In the genomic region with DNA sequence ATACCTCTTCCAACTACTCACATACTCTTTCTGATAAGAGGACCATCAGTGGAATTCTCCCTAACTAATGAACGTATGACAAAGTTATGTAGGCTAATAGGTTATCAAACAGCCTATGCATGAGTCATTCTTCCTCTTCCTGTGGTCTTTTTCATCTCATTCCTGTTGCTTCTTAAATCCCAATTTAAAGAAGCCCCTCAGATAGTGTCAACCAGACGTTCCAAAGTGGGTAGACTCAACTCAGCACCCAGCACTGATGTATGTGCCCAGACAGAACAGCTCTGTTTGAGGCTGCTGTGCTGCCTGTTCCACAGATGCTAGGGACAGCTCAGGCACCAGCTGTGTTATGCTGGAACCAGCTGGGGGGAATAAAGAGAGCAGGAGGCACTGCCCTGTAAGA, we compare ENCODE assay signal across 12 cellular contexts. TPM values are rescaled to one million over a fixed set of nuclear protein-coding genes. Genes with fewer than 3 reads are reported as not detected.
DNase-seq lines count a peak whose midpoint lies in the region; ATAC-seq and TF ChIP-seq lines count a peak whose summit lies in the region.
"Had no signal": no experiment of that assay in that cellular context is flagged by ENCODE, and none has a peak within 500 bp of the region (broad histone marks: within the 10 kb centered on the region; RNA-seq: fewer than 3 reads in every experiment).

No MANE protein-coding gene starts in this region.

- H3K4me3 ChIP-seq in tibial nerve, result no peak overlapping the region

- no peak for DNase-seq in activated naive CD8-positive, alpha-beta T cell treated with anti-CD3 and anti-CD28 coated beads for 36 hours
- no peak for DNase-seq in activated CD8-positive, alpha-beta T cell treated with anti-CD3 and anti-CD28 coated beads, Interleukin-2, amount 10 ng/mL, durations not matched to agents 7 days and 5 days
- DNase-seq in tibial nerve (ENCODE audit: low spot score in 2 of 2) (no peak), AG08395 (ENCODE audit: low spot score) (no peak)
- DNase-seq in stimulated activated naive B cell treated with anti-CD40 and anti-IgM and Interleukin-4, amounts not matched to agents 10 μg/mL and 1 μg/mL and 100 μg/mL, for 72 hours, result no peak
- DNase-seq: BE2C, cortex of kidney, NCI-H1930, SIG-M5 had no signal

- peaks cover 4% of the 10 kb centered on the region for H3K9me3 Mint-ChIP-seq in activated naive CD8-positive, alpha-beta T cell (ENCODE audit: low read depth)
- peaks cover 1% of the 10 kb centered on the region for H3K9me3 Mint-ChIP-seq in activated naive CD8-positive, alpha-beta T cell treated with anti-CD3 and anti-CD28 coated beads for 36 hours
- H3K9me3 Mint-ChIP-seq in activated CD8-positive, alpha-beta T cell treated with anti-CD3 and anti-CD28 coated beads, Interleukin-2, amount 10 ng/mL, durations not matched to agents 7 days and 5 days (ENCODE audit: insufficient read depth), result peaks cover 5% of the 10 kb centered on the region
- H3K9me3 Mint-ChIP-seq in stimulated activated naive B cell treated with anti-CD40 and anti-IgM and Interleukin-4, amounts not matched to agents 10 μg/mL and 1 μg/mL and 100 μg/mL, for 72 hours, result peaks cover 5 to 6% of the 10 kb centered on the region in 2 donors

- no peaks in the 10 kb centered on the region for H3K36me3 ChIP-seq in tibial nerve
- H3K36me3 ChIP-seq: BE2C had no signal

- peaks cover 4% of the 10 kb centered on the region for H3K36me3 Mint-ChIP-seq in activated naive CD8-positive, alpha-beta T cell
- H3K36me3 Mint-ChIP-seq in activated naive CD8-positive, alpha-beta T cell treated with anti-CD3 and anti-CD28 coated beads for 36 hours, result no peaks in the 10 kb centered on the region
- H3K36me3 Mint-ChIP-seq in activated CD8-positive, alpha-beta T cell treated with anti-CD3 and anti-CD28 coated beads, Interleukin-2, amount 10 ng/mL, durations not matched to agents 7 days and 5 days (ENCODE audit: low read depth), result peaks cover 19% of the 10 kb centered on the region
- H3K36me3 Mint-ChIP-seq in stimulated activated naive B cell treated with anti-CD40 and anti-IgM and Interleukin-4, amounts not matched to agents 10 μg/mL and 1 μg/mL and 100 μg/mL, for 72 hours, result peaks cover 0 to 3% of the 10 kb centered on the region in 2 donors

- TF ChIP-seq POLR2A in tibial nerve (IDR thresholded peaks at IDR 0.05), result no peak

- no peaks in the 10 kb centered on the region for H3K9me3 ChIP-seq in tibial nerve
- H3K9me3 ChIP-seq: BE2C had no signal

- no peaks in the 10 kb centered on the region for H3K27me3 ChIP-seq in tibial nerve
- H3K27me3 ChIP-seq: BE2C had no signal

- WGBS in tibial nerve, 2 donors, result 54 to 55% methylated on average over 2 of the region's 2 CpGs

- H3K27ac Mint-ChIP-seq in activated naive CD8-positive, alpha-beta T cell, result peak overlapping the region; percentile 18
- no peak overlapping the region for H3K27ac Mint-ChIP-seq in activated naive CD8-positive, alpha-beta T cell treated with anti-CD3 and anti-CD28 coated beads for 36 hours
- H3K27ac Mint-ChIP-seq in activated CD8-positive, alpha-beta T cell treated with anti-CD3 and anti-CD28 coated beads, Interleukin-2, amount 10 ng/mL, durations not matched to agents 7 days and 5 days, result peak overlapping the region; percentile 40
- H3K27ac Mint-ChIP-seq in stimulated activated naive B cell treated with anti-CD40 and anti-IgM and Interleukin-4, amounts not matched to agents 10 μg/mL and 1 μg/mL and 100 μg/mL, for 72 hours, result no peak overlapping the region

- CTCF ChIA-PET in activated CD8-positive, alpha-beta T cell treated with anti-CD3 and anti-CD28 coated beads, Interleukin-2, amount 10 ng/mL, durations not matched to agents 7 days and 5 days (lab: Charles Lee), result no interaction called here

- ATAC-seq in HG02840 (IDR thresholded peaks at IDR 0.05; ENCODE audit: low FRiP score, unreplicated experiment) (peak; percentile 27), HG02970 (IDR thresholded peaks at IDR 0.05; ENCODE audit: low FRiP score, unreplicated experiment) (no peak)
- peak; percentile 60 for ATAC-seq in activated CD8-positive, alpha-beta T cell treated with anti-CD3 and anti-CD28 coated beads, Interleukin-2, amount 10 ng/mL, durations not matched to agents 7 days and 5 days
- ATAC-seq in stimulated activated naive B cell treated with anti-CD40 and anti-IgM and Interleukin-4, amounts not matched to agents 10 μg/mL and 1 μg/mL and 100 μg/mL, for 72 hours (replicated peaks), result no peak

- no peak for TF ChIP-seq EP300 in tibial nerve (IDR thresholded peaks at IDR 0.05)

- no peak overlapping the region for H3K4me3 Mint-ChIP-seq in activated naive CD8-positive, alpha-beta T cell
- no peak overlapping the region for H3K4me3 Mint-ChIP-seq in activated naive CD8-positive, alpha-beta T cell treated with anti-CD3 and anti-CD28 coated beads for 36 hours
- no peak overlapping the region for H3K4me3 Mint-ChIP-seq in activated CD8-positive, alpha-beta T cell treated with anti-CD3 and anti-CD28 coated beads, Interleukin-2, amount 10 ng/mL, durations not matched to agents 7 days and 5 days
- no peak overlapping the region for H3K4me3 Mint-ChIP-seq in stimulated activated naive B cell treated with anti-CD40 and anti-IgM and Interleukin-4, amounts not matched to agents 10 μg/mL and 1 μg/mL and 100 μg/mL, for 72 hours

- no peaks in the 10 kb centered on the region for H3K27me3 Mint-ChIP-seq in activated naive CD8-positive, alpha-beta T cell
- no peaks in the 10 kb centered on the region for H3K27me3 Mint-ChIP-seq in activated naive CD8-positive, alpha-beta T cell treated with anti-CD3 and anti-CD28 coated beads for 36 hours
- no peaks in the 10 kb centered on the region for H3K27me3 Mint-ChIP-seq in activated CD8-positive, alpha-beta T cell treated with anti-CD3 and anti-CD28 coated beads, Interleukin-2, amount 10 ng/mL, durations not matched to agents 7 days and 5 days (ENCODE audit: low read depth)
- H3K27me3 Mint-ChIP-seq in stimulated activated naive B cell treated with anti-CD40 and anti-IgM and Interleukin-4, amounts not matched to agents 10 μg/mL and 1 μg/mL and 100 μg/mL, for 72 hours, result no peaks in the 10 kb centered on the region

- POLR2A ChIA-PET in activated CD8-positive, alpha-beta T cell treated with anti-CD3 and anti-CD28 coated beads, Interleukin-2, amount 10 ng/mL, durations not matched to agents 7 days and 5 days (lab: Charles Lee), result interaction anchor here (0.6 kb wide), 1 partner anchor 66 kb away, joined by 5 read pairs; no protein-coding TSS in a partner anchor

- H3K4me1 Mint-ChIP-seq in activated naive CD8-positive, alpha-beta T cell (ENCODE audit: low read depth), result peaks cover 68% of the 10 kb centered on the region
- H3K4me1 Mint-ChIP-seq in activated naive CD8-positive, alpha-beta T cell treated with anti-CD3 and anti-CD28 coated beads for 36 hours, result peaks cover 33% of the 10 kb centered on the region
- H3K4me1 Mint-ChIP-seq in activated CD8-positive, alpha-beta T cell treated with anti-CD3 and anti-CD28 coated beads, Interleukin-2, amount 10 ng/mL, durations not matched to agents 7 days and 5 days (ENCODE audit: low read depth), result peaks cover 83% of the 10 kb centered on the region
- peaks cover 30 to 40% of the 10 kb centered on the region in 2 donors for H3K4me1 Mint-ChIP-seq in stimulated activated naive B cell treated with anti-CD40 and anti-IgM and Interleukin-4, amounts not matched to agents 10 μg/mL and 1 μg/mL and 100 μg/mL, for 72 hours

- no peak for TF ChIP-seq CTCF in tibial nerve (IDR thresholded peaks at IDR 0.05)

- H3K27ac ChIP-seq in tibial nerve, result no peak overlapping the region

- H3K4me1 ChIP-seq in tibial nerve, result no peaks in the 10 kb centered on the region
- H3K4me1 ChIP-seq: BE2C had no signal

RNA-seq across cellular contexts. Expression of a gene that starts 52.6 kb away (rescaled TPM):
- total RNA-seq in activated naive CD8-positive, alpha-beta T cell treated with anti-CD3 and anti-CD28 coated beads for 36 hours, result 10 to 100 TPM; 56.4 to 57.7 TPM
- total RNA-seq in activated CD8-positive, alpha-beta T cell treated with anti-CD3 and anti-CD28 coated beads, Interleukin-2, amount 10 ng/mL, durations not matched to agents 7 days and 5 days, result 100 to 1,000 TPM; 219 to 226 TPM
- 10 to 100 TPM; 21.3 to 38.5 (median 31.9) TPM for total RNA-seq in tibial nerve

Comparison
In these comparisons a context has a peak if more than half of its experiments do, and no peak if none do; other contexts are left out.
1. H3K27ac Mint-ChIP-seq: peak in activated naive CD8-positive, alpha-beta T cell (single experiment) and activated CD8-positive, alpha-beta T cell treated with anti-CD3 and anti-CD28 coated beads, Interleukin-2, amount 10 ng/mL, durations not matched to agents 7 days and 5 days (single experiment); none in activated naive CD8-positive, alpha-beta T cell treated with anti-CD3 and anti-CD28 coated beads for 36 hours (single experiment) and stimulated activated naive B cell treated with anti-CD40 and anti-IgM and Interleukin-4, amounts not matched to agents 10 μg/mL and 1 μg/mL and 100 μg/mL, for 72 hours (single experiment).
2. ATAC-seq: peak in HG02840 (single experiment) and activated CD8-positive, alpha-beta T cell treated with anti-CD3 and anti-CD28 coated beads, Interleukin-2, amount 10 ng/mL, durations not matched to agents 7 days and 5 days (single experiment); none in HG02970 (single experiment) and stimulated activated naive B cell treated with anti-CD40 and anti-IgM and Interleukin-4, amounts not matched to agents 10 μg/mL and 1 μg/mL and 100 μg/mL, for 72 hours (0 of 2).